2 cellular contexts compared by ENCODE assay signal in the genomic region with DNA sequence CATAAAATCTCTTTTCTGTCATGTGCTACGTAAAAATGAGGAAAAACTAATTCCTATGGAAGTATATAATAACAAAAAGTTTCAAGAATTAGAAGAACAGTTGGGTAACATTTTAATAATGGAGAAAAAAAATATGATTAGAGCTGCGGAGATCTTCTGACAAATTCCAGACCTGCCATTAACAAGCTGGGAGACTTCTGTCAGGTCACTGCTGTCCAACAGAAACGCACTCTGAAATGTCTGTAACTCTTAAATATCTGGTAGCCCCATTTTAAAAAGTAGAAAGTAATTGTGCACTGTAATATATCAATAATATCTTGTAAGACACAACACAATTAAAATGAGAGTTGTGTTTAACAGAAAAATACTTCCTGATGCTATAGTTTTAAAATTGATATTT.
A peak's percentile ranks its signal among the peaks of the same experiment; 100 is the strongest.
TF ChIP-seq lines count a peak whose summit lies in the region.

No MANE protein-coding gene starts in this region.

TF ChIP-seq in IMR-90, 13 proteins besides CTCF, POLR2A, EP300 and RAD21 (continued from another document):
- TF ChIP-seq, protein P1, sequence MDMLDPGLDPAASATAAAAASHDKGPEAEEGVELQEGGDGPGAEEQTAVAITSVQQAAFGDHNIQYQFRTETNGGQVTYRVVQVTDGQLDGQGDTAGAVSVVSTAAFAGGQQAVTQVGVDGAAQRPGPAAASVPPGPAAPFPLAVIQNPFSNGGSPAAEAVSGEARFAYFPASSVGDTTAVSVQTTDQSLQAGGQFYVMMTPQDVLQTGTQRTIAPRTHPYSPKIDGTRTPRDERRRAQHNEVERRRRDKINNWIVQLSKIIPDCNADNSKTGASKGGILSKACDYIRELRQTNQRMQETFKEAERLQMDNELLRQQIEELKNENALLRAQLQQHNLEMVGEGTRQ (IDR thresholded peaks at IDR 0.05; ENCODE audit: low read depth, low read length) = no peak
- TF ChIP-seq SMC3 (IDR thresholded peaks at IDR 0.05; ENCODE audit: low read depth, low read length) (no peak), CEBPB (IDR thresholded peaks at IDR 0.05; ENCODE audit: low read depth, low read length) (no peak), MAZ (IDR thresholded peaks at IDR 0.05; ENCODE audit: borderline replicate concordance, low read depth, low read length) (no peak), NFE2L2 (IDR thresholded peaks at IDR 0.05; ENCODE audit: low read depth, low read length) (no peak), RCOR1 (IDR thresholded peaks at IDR 0.05; ENCODE audit: insufficient replicate concordance, low read length) (no peak), FOS (IDR thresholded peaks at IDR 0.05; ENCODE audit: low read depth, low read length) (no peak), CHD1 (IDR thresholded peaks at IDR 0.05; ENCODE audit: low read depth, low read length) (no peak), MAFK (IDR thresholded peaks at IDR 0.05; ENCODE audit: low read depth, low read length) (no peak), BHLHE40 (IDR thresholded peaks at IDR 0.05; ENCODE audit: low read depth, low read length) (no peak)
- TF ChIP-seq, protein P2, sequence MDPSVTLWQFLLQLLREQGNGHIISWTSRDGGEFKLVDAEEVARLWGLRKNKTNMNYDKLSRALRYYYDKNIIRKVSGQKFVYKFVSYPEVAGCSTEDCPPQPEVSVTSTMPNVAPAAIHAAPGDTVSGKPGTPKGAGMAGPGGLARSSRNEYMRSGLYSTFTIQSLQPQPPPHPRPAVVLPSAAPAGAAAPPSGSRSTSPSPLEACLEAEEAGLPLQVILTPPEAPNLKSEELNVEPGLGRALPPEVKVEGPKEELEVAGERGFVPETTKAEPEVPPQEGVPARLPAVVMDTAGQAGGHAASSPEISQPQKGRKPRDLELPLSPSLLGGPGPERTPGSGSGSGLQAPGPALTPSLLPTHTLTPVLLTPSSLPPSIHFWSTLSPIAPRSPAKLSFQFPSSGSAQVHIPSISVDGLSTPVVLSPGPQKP (IDR thresholded peaks at IDR 0.05; ENCODE audit: borderline replicate concordance, low read depth, low read length) = no peak

TF ChIP-seq in SK-N-SH, 30 proteins besides CTCF, POLR2A, EP300 and RAD21 (continued from another document):
- no peak for TF ChIP-seq MEF2A (IDR thresholded peaks at IDR 0.05; ENCODE audit: borderline replicate concordance, low read depth)
- TF ChIP-seq, protein P3, sequence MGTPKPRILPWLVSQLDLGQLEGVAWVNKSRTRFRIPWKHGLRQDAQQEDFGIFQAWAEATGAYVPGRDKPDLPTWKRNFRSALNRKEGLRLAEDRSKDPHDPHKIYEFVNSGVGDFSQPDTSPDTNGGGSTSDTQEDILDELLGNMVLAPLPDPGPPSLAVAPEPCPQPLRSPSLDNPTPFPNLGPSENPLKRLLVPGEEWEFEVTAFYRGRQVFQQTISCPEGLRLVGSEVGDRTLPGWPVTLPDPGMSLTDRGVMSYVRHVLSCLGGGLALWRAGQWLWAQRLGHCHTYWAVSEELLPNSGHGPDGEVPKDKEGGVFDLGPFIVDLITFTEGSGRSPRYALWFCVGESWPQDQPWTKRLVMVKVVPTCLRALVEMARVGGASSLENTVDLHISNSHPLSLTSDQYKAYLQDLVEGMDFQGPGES (IDR thresholded peaks at IDR 0.05; ENCODE audit: low read depth, low read length) = no peak
- TF ChIP-seq, protein P4, sequence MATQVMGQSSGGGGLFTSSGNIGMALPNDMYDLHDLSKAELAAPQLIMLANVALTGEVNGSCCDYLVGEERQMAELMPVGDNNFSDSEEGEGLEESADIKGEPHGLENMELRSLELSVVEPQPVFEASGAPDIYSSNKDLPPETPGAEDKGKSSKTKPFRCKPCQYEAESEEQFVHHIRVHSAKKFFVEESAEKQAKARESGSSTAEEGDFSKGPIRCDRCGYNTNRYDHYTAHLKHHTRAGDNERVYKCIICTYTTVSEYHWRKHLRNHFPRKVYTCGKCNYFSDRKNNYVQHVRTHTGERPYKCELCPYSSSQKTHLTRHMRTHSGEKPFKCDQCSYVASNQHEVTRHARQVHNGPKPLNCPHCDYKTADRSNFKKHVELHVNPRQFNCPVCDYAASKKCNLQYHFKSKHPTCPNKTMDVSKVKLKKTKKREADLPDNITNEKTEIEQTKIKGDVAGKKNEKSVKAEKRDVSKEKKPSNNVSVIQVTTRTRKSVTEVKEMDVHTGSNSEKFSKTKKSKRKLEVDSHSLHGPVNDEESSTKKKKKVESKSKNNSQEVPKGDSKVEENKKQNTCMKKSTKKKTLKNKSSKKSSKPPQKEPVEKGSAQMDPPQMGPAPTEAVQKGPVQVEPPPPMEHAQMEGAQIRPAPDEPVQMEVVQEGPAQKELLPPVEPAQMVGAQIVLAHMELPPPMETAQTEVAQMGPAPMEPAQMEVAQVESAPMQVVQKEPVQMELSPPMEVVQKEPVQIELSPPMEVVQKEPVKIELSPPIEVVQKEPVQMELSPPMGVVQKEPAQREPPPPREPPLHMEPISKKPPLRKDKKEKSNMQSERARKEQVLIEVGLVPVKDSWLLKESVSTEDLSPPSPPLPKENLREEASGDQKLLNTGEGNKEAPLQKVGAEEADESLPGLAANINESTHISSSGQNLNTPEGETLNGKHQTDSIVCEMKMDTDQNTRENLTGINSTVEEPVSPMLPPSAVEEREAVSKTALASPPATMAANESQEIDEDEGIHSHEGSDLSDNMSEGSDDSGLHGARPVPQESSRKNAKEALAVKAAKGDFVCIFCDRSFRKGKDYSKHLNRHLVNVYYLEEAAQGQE (IDR thresholded peaks at IDR 0.05; ENCODE audit: low read depth, low read length) = peak; percentile 56; the same call in 1 of the 2 replicates
- peak; percentile 24; the same call in 1 of the 2 replicates for TF ChIP-seq TCF12 (IDR thresholded peaks at IDR 0.05)
- TF ChIP-seq FOXM1 (IDR thresholded peaks at IDR 0.05; ENCODE audit: low read depth) = no peak
- TF ChIP-seq GATA2 (CRISPR knock-in tag; IDR thresholded peaks at IDR 0.05) = no peak
- peak; percentile 46; the same call in 1 of the 2 replicates for TF ChIP-seq RCOR1 (IDR thresholded peaks at IDR 0.05; ENCODE audit: low read length)
- TF ChIP-seq JUND (IDR thresholded peaks at IDR 0.05) = no peak
- TF ChIP-seq, protein P5, sequence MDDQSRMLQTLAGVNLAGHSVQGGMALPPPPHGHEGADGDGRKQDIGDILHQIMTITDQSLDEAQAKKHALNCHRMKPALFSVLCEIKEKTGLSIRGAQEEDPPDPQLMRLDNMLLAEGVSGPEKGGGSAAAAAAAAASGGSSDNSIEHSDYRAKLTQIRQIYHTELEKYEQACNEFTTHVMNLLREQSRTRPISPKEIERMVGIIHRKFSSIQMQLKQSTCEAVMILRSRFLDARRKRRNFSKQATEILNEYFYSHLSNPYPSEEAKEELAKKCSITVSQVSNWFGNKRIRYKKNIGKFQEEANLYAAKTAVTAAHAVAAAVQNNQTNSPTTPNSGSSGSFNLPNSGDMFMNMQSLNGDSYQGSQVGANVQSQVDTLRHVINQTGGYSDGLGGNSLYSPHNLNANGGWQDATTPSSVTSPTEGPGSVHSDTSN (IDR thresholded peaks at IDR 0.05) = no peak
- no peak for TF ChIP-seq RXRA (IDR thresholded peaks at IDR 0.05; ENCODE audit: borderline replicate concordance, low read depth)
